17 cellular contexts compared by ENCODE assay signal in the genomic region with DNA sequence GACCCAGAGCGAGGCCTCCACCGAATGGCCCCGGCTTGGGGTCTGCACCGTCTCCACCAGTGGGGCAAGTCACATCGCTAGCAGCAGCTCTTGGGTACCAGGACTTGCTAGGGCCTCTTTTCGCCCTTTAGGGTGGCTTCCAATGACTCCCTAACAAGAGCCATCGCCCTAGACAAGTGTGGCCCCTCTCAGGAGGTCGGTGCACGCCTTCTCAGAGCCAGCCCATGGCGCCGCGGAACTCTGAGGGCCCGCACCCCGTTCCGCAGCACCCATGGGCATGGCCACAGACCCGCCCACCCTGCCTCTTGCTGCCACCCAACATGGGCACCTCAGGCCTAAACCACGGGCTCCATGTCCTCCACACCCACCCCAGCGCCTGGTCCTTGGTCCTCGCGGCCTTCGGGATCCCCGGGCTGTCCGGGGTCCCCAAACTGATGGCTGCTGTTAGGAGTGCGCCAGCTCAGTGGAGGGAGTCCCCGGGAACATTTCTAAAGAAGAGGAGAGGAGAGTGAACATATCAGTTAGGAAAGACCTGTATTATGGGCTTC. TPM values are rescaled to one million over a fixed set of nuclear protein-coding genes. Genes with fewer than 3 reads are reported as not detected.
DNase-seq lines count a peak whose midpoint lies in the region; ATAC-seq, FAIRE-seq and TF ChIP-seq lines count a peak whose summit lies in the region.
"Had no signal": no experiment of that assay in that cellular context is flagged by ENCODE, and none has a peak within 500 bp of the region (broad histone marks: within the 10 kb centered on the region; RNA-seq: fewer than 3 reads in every experiment).

No MANE protein-coding gene starts in this region.

- H3K9me2 ChIP-seq in hepatocyte (replicated peaks; ENCODE audit: insufficient read depth) = no peaks in the 10 kb centered on the region

- H3K4me1 Mint-ChIP-seq in CD4-positive, alpha-beta T cell (ENCODE audit: low read depth) = peaks cover 40% of the 10 kb centered on the region
- H3K4me1 Mint-ChIP-seq in stimulated activated effector memory CD8-positive, alpha-beta T cell treated with anti-CD3 and anti-CD28 coated beads, Interleukin-12 subunit alpha, Interleukin-12 subunit beta, amount 100 ng/mL, for 72 hours = peaks cover 13% of the 10 kb centered on the region

- no peak for FAIRE-seq in H54 (lab: Jason Lieb, UNC)
- FAIRE-seq: endometrium had no signal

- POLR2A ChIA-PET in CD4-positive, alpha-beta T cell (lab: Charles Lee) = interaction anchor here (1.4 to 2.1 kb wide), 2 partner anchors 37 to 96 kb away, joined by 3 to 8 read pairs; no protein-coding TSS in a partner anchor

- peak overlapping the region; percentile 74 for H3K4me3 Mint-ChIP-seq in CD4-positive, alpha-beta T cell
- H3K4me3 Mint-ChIP-seq in stimulated activated effector memory CD8-positive, alpha-beta T cell treated with anti-CD3 and anti-CD28 coated beads, Interleukin-12 subunit alpha, Interleukin-12 subunit beta, amount 100 ng/mL, for 72 hours = peak overlapping the region; percentile 86

- no peaks in the 10 kb centered on the region for H3K27me3 Mint-ChIP-seq in CD4-positive, alpha-beta T cell
- H3K27me3 Mint-ChIP-seq: activated CD4-positive, alpha-beta T cell treated with anti-CD3 and anti-CD28 coated beads for 36 hours had no signal

- peaks cover 21% of the 10 kb centered on the region for H3K4me1 ChIP-seq in NT2/D1 (ENCODE audit: insufficient read depth, insufficient read length)
- H3K4me1 ChIP-seq in hepatocyte (ENCODE audit: insufficient read depth) = no peaks in the 10 kb centered on the region
- H3K4me1 ChIP-seq: uterus had no signal

- H3K27ac ChIP-seq in CD4-positive, alpha-beta T cell (ENCODE audit: low read depth, low read length) = no peak overlapping the region
- H3K27ac ChIP-seq in hepatocyte = no peak overlapping the region
- H3K27ac ChIP-seq: KMS-11, neutrophil, right atrium auricular region, uterus had no signal

- no peaks in the 10 kb centered on the region for H3K36me3 Mint-ChIP-seq in CD4-positive, alpha-beta T cell (ENCODE audit: low read depth)
- no peaks in the 10 kb centered on the region for H3K36me3 Mint-ChIP-seq in stimulated activated effector memory CD8-positive, alpha-beta T cell treated with anti-CD3 and anti-CD28 coated beads, Interleukin-12 subunit alpha, Interleukin-12 subunit beta, amount 100 ng/mL, for 72 hours
- H3K36me3 Mint-ChIP-seq: stimulated activated naive B cell treated with anti-CD40 and anti-IgM and Interleukin-4, amounts not matched to agents 10 μg/mL and 1 μg/mL and 100 μg/mL, for 72 hours had no signal

- H3K4me3 ChIP-seq in NT2/D1 (ENCODE audit: insufficient read length, low read depth) (peak overlapping the region; percentile 78), hepatocyte (no peak overlapping the region)

- no peak overlapping the region for H2AFZ ChIP-seq in hepatocyte

- no peaks in the 10 kb centered on the region for H3K27me3 ChIP-seq in CD4-positive, alpha-beta T cell (ENCODE audit: control insufficient read depth, insufficient read depth, low read length)
- H3K27me3 ChIP-seq in NT2/D1 (ENCODE audit: insufficient read depth, insufficient read length) (peaks cover 61% of the 10 kb centered on the region), hepatocyte (peaks cover 28% of the 10 kb centered on the region)
- H3K27me3 ChIP-seq: right atrium auricular region, uterus had no signal

- intact Hi-C loops in CD4-positive, alpha-beta T cell (cut with DNase I, micrococcal nuclease) = loop anchor here (2.0 to 10.0 kb wide), 3 partner anchors 91 to 448 kb away; a partner anchor contains a TSS

- no peak for TF ChIP-seq CTCF in CD4-positive, alpha-beta T cell (IDR thresholded peaks at IDR 0.05)
- TF ChIP-seq CTCF in hepatocyte (IDR thresholded peaks at IDR 0.05; ENCODE audit: poor library complexity) = no peak

- H3K27ac Mint-ChIP-seq in CD4-positive, alpha-beta T cell = no peak overlapping the region
- H3K27ac Mint-ChIP-seq in stimulated activated effector memory CD8-positive, alpha-beta T cell treated with anti-CD3 and anti-CD28 coated beads, Interleukin-12 subunit alpha, Interleukin-12 subunit beta, amount 100 ng/mL, for 72 hours = no peak overlapping the region
- H3K27ac Mint-ChIP-seq: activated CD4-positive, alpha-beta T cell treated with anti-CD3 and anti-CD28 coated beads for 36 hours; stimulated activated naive B cell treated with anti-CD40 and anti-IgM and Interleukin-4, amounts not matched to agents 10 μg/mL and 1 μg/mL and 100 μg/mL, for 72 hours had no signal

- H3K9ac ChIP-seq in NT2/D1 (ENCODE audit: insufficient read length, low read depth) = no peak overlapping the region
- H3K9ac ChIP-seq: KMS-11 had no signal

- H3K36me3 ChIP-seq in NT2/D1 (ENCODE audit: insufficient read depth, insufficient read length, low read length) (no peaks in the 10 kb centered on the region), hepatocyte (replicated peaks; ENCODE audit: insufficient read depth, low read depth) (no peaks in the 10 kb centered on the region)
- H3K36me3 ChIP-seq: neutrophil, right atrium auricular region, uterus had no signal

- H3K9me3 Mint-ChIP-seq in CD4-positive, alpha-beta T cell = no peaks in the 10 kb centered on the region
- no peaks in the 10 kb centered on the region for H3K9me3 Mint-ChIP-seq in stimulated activated effector memory CD8-positive, alpha-beta T cell treated with anti-CD3 and anti-CD28 coated beads, Interleukin-12 subunit alpha, Interleukin-12 subunit beta, amount 100 ng/mL, for 72 hours
- H3K9me3 Mint-ChIP-seq: stimulated activated naive B cell treated with anti-CD40 and anti-IgM and Interleukin-4, amounts not matched to agents 10 μg/mL and 1 μg/mL and 100 μg/mL, for 72 hours had no signal

- DNase-seq in CD4-positive, alpha-beta T cell = no peak
- DNase-seq in NT2/D1 (ENCODE audit: low read depth, low spot score) (no peak), hepatocyte (ENCODE audit: low spot score) (no peak), hippocampal formation (lab: John Stamatoyannopoulos, UW) (no peak), H54 (ENCODE audit: insufficient read length, low spot score) (no peak)
- DNase-seq in stimulated activated effector memory CD8-positive, alpha-beta T cell treated with anti-CD3 and anti-CD28 coated beads, Interleukin-12 subunit alpha, Interleukin-12 subunit beta, amount 100 ng/mL, for 72 hours (ENCODE audit: low spot score in 2 of 2) = no peak
- no peak for DNase-seq in activated naive CD4-positive, alpha-beta T cell treated with Interleukin-2 at 50 U/mL for 16 hours
- DNase-seq: kidney glomerular epithelial cell; stimulated activated naive B cell treated with anti-CD40 and anti-IgM and Interleukin-4, amounts not matched to agents 10 μg/mL and 1 μg/mL and 100 μg/mL, for 72 hours; T1000; uterus had no signal

- H4K20me1 ChIP-seq in hepatocyte (ENCODE audit: insufficient read depth, poor library complexity, severe bottlenecking) = no peaks in the 10 kb centered on the region

- no peak for TF ChIP-seq POLR2A in H54 (IDR thresholded peaks at IDR 0.05; ENCODE audit: low read depth, low read length)

- CTCF ChIA-PET in CD4-positive, alpha-beta T cell (lab: Charles Lee) = interaction anchor here (1.4 to 3.1 kb wide), 4 partner anchors 29 to 143 kb away, joined by 5 to 13 read pairs (median 6); no protein-coding TSS in a partner anchor

- no peak for ATAC-seq in CD4-positive, alpha-beta T cell (ENCODE audit: poor library complexity)
- no peak for ATAC-seq in stimulated activated effector memory CD8-positive, alpha-beta T cell treated with anti-CD3 and anti-CD28 coated beads, Interleukin-12 subunit alpha, Interleukin-12 subunit beta, amount 100 ng/mL, for 72 hours

- no peaks in the 10 kb centered on the region for H3K9me3 ChIP-seq in CD4-positive, alpha-beta T cell (ENCODE audit: control insufficient read depth, low read length)
- H3K9me3 ChIP-seq in NT2/D1 (ENCODE audit: insufficient read depth, low read length) (no peaks in the 10 kb centered on the region), hepatocyte (ENCODE audit: low read depth) (no peaks in the 10 kb centered on the region)
- H3K9me3 ChIP-seq: neutrophil, right atrium auricular region, uterus had no signal

- H3K79me2 ChIP-seq in hepatocyte = no peaks in the 10 kb centered on the region

- WGBS in hepatocyte (ENCODE audit: low lambda C conversion rate, missing lambda C conversion rate) = 97% methylated on average over 22 of the region's 25 CpGs

- H3K4me2 ChIP-seq in hepatocyte = peak overlapping the region; percentile 91
- H3K4me2 ChIP-seq: KMS-11 had no signal

RNA-seq across cellular contexts. Expression of a gene that starts 3.2 kb away (rescaled TPM):
- total RNA-seq in CD4-positive, alpha-beta T cell = not detected
- total RNA-seq in hepatocyte = 0.04 TPM in 1 of 2 replicates, not detected in the other
- not detected in 2 replicates for polyA plus RNA-seq in hepatocyte
- total RNA-seq: activated CD4-positive, alpha-beta T cell treated with anti-CD3 and anti-CD28 coated beads for 36 hours; right atrium auricular region had no signal
- polyA plus RNA-seq: BJ had no signal

RNA-seq across cellular contexts. Expression of a gene that starts 11.5 kb away (rescaled TPM):
- under 1 TPM; 0.49 to 0.50 TPM for total RNA-seq in CD4-positive, alpha-beta T cell
- not detected in 2 replicates for total RNA-seq in hepatocyte
- not detected in 2 replicates for polyA plus RNA-seq in hepatocyte
- total RNA-seq: right atrium auricular region, uterus had no signal

RNA-seq across cellular contexts. Expression of a gene that starts 38.8 kb away (rescaled TPM):
- total RNA-seq in CD4-positive, alpha-beta T cell = 10 to 100 TPM; 15.7 to 16.5 TPM
- 103 and 104 TPM in 2 replicates for total RNA-seq in hepatocyte
- polyA plus RNA-seq in hepatocyte = 99.4 and 113 TPM in 2 replicates
